ENCODE assay signal across 12 cellular contexts in genomic region chr11:128174465-128175101, GRCh38.
DNase-seq lines count a peak whose midpoint lies in the region; ATAC-seq and TF ChIP-seq lines count a peak whose summit lies in the region.
"Had no signal": no experiment of that assay in that cellular context is flagged by ENCODE, and none has a peak within 500 bp of the region (broad histone marks: within the 10 kb centered on the region; RNA-seq: fewer than 3 reads in every experiment).

No MANE protein-coding gene starts in this region.

- H3K4me2 ChIP-seq in mesenchymal stem cell (ENCODE audit: low read length, poor library complexity, severe bottlenecking): no peak overlapping the region

- in situ Hi-C loops in astrocyte of the spinal cord (cut with HindIII; ENCODE audit: low sequenced_read_pairs): loop anchor here (25.0 kb wide), 1 partner anchor 663 kb away; no protein-coding TSS in a partner anchor

- H3K4me1 ChIP-seq in HUES64 (ENCODE audit: insufficient read depth, low read length) (peaks cover 8% of the 10 kb centered on the region; the same call in 1 of the 2 replicates), mesenchymal stem cell (ENCODE audit: control insufficient read depth, insufficient read depth, low read depth, low read length) (peaks cover 1% of the 10 kb centered on the region), suprapubic skin (peaks cover 4% of the 10 kb centered on the region), gastroesophageal sphincter (no peaks in the 10 kb centered on the region)

- H3K79me1 ChIP-seq in mesenchymal stem cell (replicated peaks; ENCODE audit: low read length, poor library complexity, severe bottlenecking): no peaks in the 10 kb centered on the region

- peak overlapping the region in 1 of 2 experiments; percentile 54 for H2BK12ac ChIP-seq in mesenchymal stem cell (ENCODE audit: low read length in 2 of 2)

- H3K9ac ChIP-seq in HUES64 (ENCODE audit: low read depth, low read length): 0 out of 2 replicates have a peak overlapping the region, but pooled peaks have one; percentile 21
- H3K9ac ChIP-seq in mesenchymal stem cell (ENCODE audit: low read length): no peak overlapping the region

- H2AK5ac ChIP-seq in mesenchymal stem cell (ENCODE audit: low read length, severe bottlenecking): no peak overlapping the region

- no peak overlapping the region for H3K4me3 ChIP-seq in HUES64 (ENCODE audit: low read length)
- H3K4me3 ChIP-seq in astrocyte of the spinal cord (ENCODE audit: low read depth, low read length): no peak overlapping the region
- no peak overlapping the region for H3K4me3 ChIP-seq in mesenchymal stem cell (ENCODE audit: insufficient read depth in 1 of 2, low read depth in 1 of 2, low read length in 2 of 2)
- no peak overlapping the region for H3K4me3 ChIP-seq in suprapubic skin
- H3K4me3 ChIP-seq in gastroesophageal sphincter: no peak overlapping the region
- H3K4me3 ChIP-seq: transverse colon had no signal

- H2BK15ac ChIP-seq in mesenchymal stem cell (ENCODE audit: low read depth, poor library complexity, severe bottlenecking): no peak overlapping the region

- H3K23ac ChIP-seq in mesenchymal stem cell (ENCODE audit: low read length in 2 of 2): no peak overlapping the region

- H2AFZ ChIP-seq in mesenchymal stem cell (ENCODE audit: low read depth, low read length): no peak overlapping the region

- no peak overlapping the region for H2BK5ac ChIP-seq in mesenchymal stem cell (ENCODE audit: low read depth, low read length, poor library complexity, severe bottlenecking)

- H2BK120ac ChIP-seq in mesenchymal stem cell (ENCODE audit: low read depth, low read length): no peak overlapping the region

- DNase-seq in AG20443 (ENCODE audit: low spot score) (peak; percentile 64), astrocyte of the spinal cord (ENCODE audit: low read depth, low spot score) (peak; percentile 60), mesenchymal stem cell (peak; percentile 51), suprapubic skin (ENCODE audit: low spot score in 2 of 2) (no peak), T-helper 9 cell (no peak)
- DNase-seq in activated naive CD4-positive, alpha-beta T cell (lab: John Stamatoyannopoulos, UW): no peak
- DNase-seq: NCI-H187, retina, transverse colon had no signal

- H3K36me3 ChIP-seq in HUES64 (ENCODE audit: insufficient read depth, low read length) (no peaks in the 10 kb centered on the region), mesenchymal stem cell (ENCODE audit: control insufficient read depth in 1 of 2, insufficient read depth in 2 of 2, low read depth in 1 of 2, low read length in 2 of 2) (no peaks in the 10 kb centered on the region), suprapubic skin (no peaks in the 10 kb centered on the region), gastroesophageal sphincter (no peaks in the 10 kb centered on the region)
- H3K36me3 ChIP-seq: transverse colon had no signal

- TF ChIP-seq POLR2A in suprapubic skin (IDR thresholded peaks at IDR 0.05): no peak
- no peak for TF ChIP-seq POLR2A in gastroesophageal sphincter (IDR thresholded peaks at IDR 0.05)

- H3K4ac ChIP-seq in mesenchymal stem cell (ENCODE audit: low read depth in 1 of 2, low read length in 2 of 2): no peak overlapping the region

- no peaks in the 10 kb centered on the region for H3K27me3 ChIP-seq in HUES64 (ENCODE audit: insufficient read depth, low read length)
- H3K27me3 ChIP-seq in mesenchymal stem cell (ENCODE audit: control insufficient read depth in 1 of 2, insufficient read depth in 1 of 2, low read length in 2 of 2): no peaks in the 10 kb centered on the region
- no peaks in the 10 kb centered on the region for H3K27me3 ChIP-seq in suprapubic skin
- H3K27me3 ChIP-seq in gastroesophageal sphincter: no peaks in the 10 kb centered on the region
- H3K27me3 ChIP-seq: transverse colon had no signal

- H3K14ac ChIP-seq in mesenchymal stem cell (ENCODE audit: low read length in 2 of 2): no peak overlapping the region

- ATAC-seq in gastroesophageal sphincter: no peak
- ATAC-seq: Panc1 had no signal

- H3K9me3 ChIP-seq in HUES64 (ENCODE audit: insufficient read depth, low read depth, low read length) (no peaks in the 10 kb centered on the region), mesenchymal stem cell (ENCODE audit: control insufficient read depth, low read length) (no peaks in the 10 kb centered on the region), suprapubic skin (no peaks in the 10 kb centered on the region), gastroesophageal sphincter (no peaks in the 10 kb centered on the region)
- H3K9me3 ChIP-seq: transverse colon had no signal

- WGBS in HUES64: 57% methylated on average over 7 of the region's 7 CpGs
- WGBS in mesenchymal stem cell: 34% methylated on average over 7 of the region's 7 CpGs
- WGBS in suprapubic skin: 82% methylated on average over 7 of the region's 7 CpGs
- WGBS in gastroesophageal sphincter (ENCODE audit: low coverage in 1 of 2), 2 donors: 92 to 94% methylated on average over 5 to 7 of the region's 7 CpGs

- TF ChIP-seq CTCF in astrocyte of the spinal cord (IDR thresholded peaks at IDR 0.05; ENCODE audit: low read depth, low read length) (no peak), suprapubic skin (IDR thresholded peaks at IDR 0.05) (no peak), gastroesophageal sphincter (IDR thresholded peaks at IDR 0.05) (no peak)

- TF ChIP-seq EP300 in suprapubic skin (IDR thresholded peaks at IDR 0.05) (no peak), gastroesophageal sphincter (IDR thresholded peaks at IDR 0.05) (no peak)

- H4K8ac ChIP-seq in mesenchymal stem cell (ENCODE audit: low read length): peak overlapping the region; percentile 37

- H4K91ac ChIP-seq in mesenchymal stem cell (ENCODE audit: low read length): no peak overlapping the region

- no peak overlapping the region for H3K18ac ChIP-seq in mesenchymal stem cell (ENCODE audit: low read depth in 1 of 2, low read length in 2 of 2)

- H3K27ac ChIP-seq in HUES64 (ENCODE audit: low read depth, low read length) (no peak overlapping the region), mesenchymal stem cell (ENCODE audit: low read length, poor library complexity, severe bottlenecking) (peak overlapping the region; percentile 85), suprapubic skin (no peak overlapping the region), gastroesophageal sphincter (no peak overlapping the region)
- H3K27ac ChIP-seq: transverse colon had no signal

Comparison
In these comparisons a context has a peak if more than half of its experiments do, and no peak if none do; other contexts are left out.
1. DNase-seq: peak in AG20443 (single experiment), astrocyte of the spinal cord (single experiment) and mesenchymal stem cell (single experiment); none in suprapubic skin (0 of 2), T-helper 9 cell (single experiment) and activated naive CD4-positive, alpha-beta T cell (0 of 4).